ENCODE assay signal across 1 cellular context in genomic region chr19:36113895-36114762, GRCh38.
TF ChIP-seq lines count a peak whose summit lies in the region.

No MANE protein-coding gene starts in this region.

TF ChIP-seq in HEK293, 187 proteins besides CTCF, POLR2A, EP300 and RAD21 (continued from another document and continues in another):
- TF ChIP-seq, protein P1, sequence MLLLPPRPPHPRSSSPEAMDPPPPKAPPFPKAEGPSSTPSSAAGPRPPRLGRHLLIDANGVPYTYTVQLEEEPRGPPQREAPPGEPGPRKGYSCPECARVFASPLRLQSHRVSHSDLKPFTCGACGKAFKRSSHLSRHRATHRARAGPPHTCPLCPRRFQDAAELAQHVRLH (tag by site-specific recombination; IDR thresholded peaks at IDR 0.05) = no peak
- TF ChIP-seq ZNF133 (tag by site-specific recombination; IDR thresholded peaks at IDR 0.05) (no peak), ZSCAN5A (tag by site-specific recombination; IDR thresholded peaks at IDR 0.05) (peak; percentile 78; the same call in 1 of the 2 replicates), ZNF416 (tag by site-specific recombination; IDR thresholded peaks at IDR 0.05) (no peak), ZFP37 (tag by site-specific recombination; IDR thresholded peaks at IDR 0.05) (peak; percentile 88; the same call in 1 of the 2 replicates), ZNF23 (tag by site-specific recombination; IDR thresholded peaks at IDR 0.05; ENCODE audit: borderline replicate concordance) (peak; percentile 42; the same call in 1 of the 2 replicates), ZNF658 (tag by site-specific recombination; IDR thresholded peaks at IDR 0.05) (no peak; the same call in 1 of the 2 replicates), ZNF354C (tag by site-specific recombination; IDR thresholded peaks at IDR 0.05; ENCODE audit: borderline replicate concordance, low read depth) (no peak), FEZF1 (tag by site-specific recombination; IDR thresholded peaks at IDR 0.05) (no peak), ZNF175 (tag by site-specific recombination; IDR thresholded peaks at IDR 0.05) (no peak), PRDM2 (tag by site-specific recombination; IDR thresholded peaks at IDR 0.05; ENCODE audit: borderline replicate concordance) (peak; percentile 86; the same call in 1 of the 2 replicates), TRIM28 (IDR thresholded peaks at IDR 0.05; ENCODE audit: borderline replicate concordance, low read length) (no peak), ZNF548 (tag by site-specific recombination; IDR thresholded peaks at IDR 0.05) (no peak; the same call in 1 of the 2 replicates), ZNF184 (tag by site-specific recombination; IDR thresholded peaks at IDR 0.05) (no peak), ZNF747 (tag by site-specific recombination; IDR thresholded peaks at IDR 0.05) (no peak), GFI1B (tag by site-specific recombination; IDR thresholded peaks at IDR 0.05) (peak; percentile 41; the same call in 1 of the 2 replicates), ZNF561 (tag by site-specific recombination; IDR thresholded peaks at IDR 0.05; ENCODE audit: borderline replicate concordance) (no peak), ZNF777 (tag by site-specific recombination; IDR thresholded peaks at IDR 0.05; ENCODE audit: borderline replicate concordance) (peak; percentile 93), ZNF677 (tag by site-specific recombination; IDR thresholded peaks at IDR 0.05) (no peak), ZNF19 (tag by site-specific recombination; IDR thresholded peaks at IDR 0.05; ENCODE audit: low read depth) (no peak), ZNF366 (tag by site-specific recombination; conservative IDR thresholded peaks at IDR 0.05) (0 out of 2 replicates have a peak, but pooled peaks have one; percentile 62)
- TF ChIP-seq, protein P2, sequence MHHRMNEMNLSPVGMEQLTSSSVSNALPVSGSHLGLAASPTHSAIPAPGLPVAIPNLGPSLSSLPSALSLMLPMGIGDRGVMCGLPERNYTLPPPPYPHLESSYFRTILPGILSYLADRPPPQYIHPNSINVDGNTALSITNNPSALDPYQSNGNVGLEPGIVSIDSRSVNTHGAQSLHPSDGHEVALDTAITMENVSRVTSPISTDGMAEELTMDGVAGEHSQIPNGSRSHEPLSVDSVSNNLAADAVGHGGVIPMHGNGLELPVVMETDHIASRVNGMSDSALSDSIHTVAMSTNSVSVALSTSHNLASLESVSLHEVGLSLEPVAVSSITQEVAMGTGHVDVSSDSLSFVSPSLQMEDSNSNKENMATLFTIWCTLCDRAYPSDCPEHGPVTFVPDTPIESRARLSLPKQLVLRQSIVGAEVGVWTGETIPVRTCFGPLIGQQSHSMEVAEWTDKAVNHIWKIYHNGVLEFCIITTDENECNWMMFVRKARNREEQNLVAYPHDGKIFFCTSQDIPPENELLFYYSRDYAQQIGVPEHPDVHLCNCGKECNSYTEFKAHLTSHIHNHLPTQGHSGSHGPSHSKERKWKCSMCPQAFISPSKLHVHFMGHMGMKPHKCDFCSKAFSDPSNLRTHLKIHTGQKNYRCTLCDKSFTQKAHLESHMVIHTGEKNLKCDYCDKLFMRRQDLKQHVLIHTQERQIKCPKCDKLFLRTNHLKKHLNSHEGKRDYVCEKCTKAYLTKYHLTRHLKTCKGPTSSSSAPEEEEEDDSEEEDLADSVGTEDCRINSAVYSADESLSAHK (tag by site-specific recombination; IDR thresholded peaks at IDR 0.05) = no peak
- TF ChIP-seq, protein P3, sequence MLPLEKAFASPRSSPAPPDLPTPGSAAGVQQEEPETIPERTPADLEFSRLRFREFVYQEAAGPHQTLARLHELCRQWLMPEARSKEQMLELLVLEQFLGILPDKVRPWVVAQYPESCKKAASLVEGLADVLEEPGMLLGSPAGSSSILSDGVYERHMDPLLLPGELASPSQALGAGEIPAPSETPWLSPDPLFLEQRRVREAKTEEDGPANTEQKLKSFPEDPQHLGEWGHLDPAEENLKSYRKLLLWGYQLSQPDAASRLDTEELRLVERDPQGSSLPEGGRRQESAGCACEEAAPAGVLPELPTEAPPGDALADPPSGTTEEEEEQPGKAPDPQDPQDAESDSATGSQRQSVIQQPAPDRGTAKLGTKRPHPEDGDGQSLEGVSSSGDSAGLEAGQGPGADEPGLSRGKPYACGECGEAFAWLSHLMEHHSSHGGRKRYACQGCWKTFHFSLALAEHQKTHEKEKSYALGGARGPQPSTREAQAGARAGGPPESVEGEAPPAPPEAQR (tag by site-specific recombination; IDR thresholded peaks at IDR 0.05) = no peak
- TF ChIP-seq, protein P4, sequence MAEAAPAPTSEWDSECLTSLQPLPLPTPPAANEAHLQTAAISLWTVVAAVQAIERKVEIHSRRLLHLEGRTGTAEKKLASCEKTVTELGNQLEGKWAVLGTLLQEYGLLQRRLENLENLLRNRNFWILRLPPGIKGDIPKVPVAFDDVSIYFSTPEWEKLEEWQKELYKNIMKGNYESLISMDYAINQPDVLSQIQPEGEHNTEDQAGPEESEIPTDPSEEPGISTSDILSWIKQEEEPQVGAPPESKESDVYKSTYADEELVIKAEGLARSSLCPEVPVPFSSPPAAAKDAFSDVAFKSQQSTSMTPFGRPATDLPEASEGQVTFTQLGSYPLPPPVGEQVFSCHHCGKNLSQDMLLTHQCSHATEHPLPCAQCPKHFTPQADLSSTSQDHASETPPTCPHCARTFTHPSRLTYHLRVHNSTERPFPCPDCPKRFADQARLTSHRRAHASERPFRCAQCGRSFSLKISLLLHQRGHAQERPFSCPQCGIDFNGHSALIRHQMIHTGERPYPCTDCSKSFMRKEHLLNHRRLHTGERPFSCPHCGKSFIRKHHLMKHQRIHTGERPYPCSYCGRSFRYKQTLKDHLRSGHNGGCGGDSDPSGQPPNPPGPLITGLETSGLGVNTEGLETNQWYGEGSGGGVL (tag by site-specific recombination; IDR thresholded peaks at IDR 0.05) = peak; percentile 88
- TF ChIP-seq, protein P5, sequence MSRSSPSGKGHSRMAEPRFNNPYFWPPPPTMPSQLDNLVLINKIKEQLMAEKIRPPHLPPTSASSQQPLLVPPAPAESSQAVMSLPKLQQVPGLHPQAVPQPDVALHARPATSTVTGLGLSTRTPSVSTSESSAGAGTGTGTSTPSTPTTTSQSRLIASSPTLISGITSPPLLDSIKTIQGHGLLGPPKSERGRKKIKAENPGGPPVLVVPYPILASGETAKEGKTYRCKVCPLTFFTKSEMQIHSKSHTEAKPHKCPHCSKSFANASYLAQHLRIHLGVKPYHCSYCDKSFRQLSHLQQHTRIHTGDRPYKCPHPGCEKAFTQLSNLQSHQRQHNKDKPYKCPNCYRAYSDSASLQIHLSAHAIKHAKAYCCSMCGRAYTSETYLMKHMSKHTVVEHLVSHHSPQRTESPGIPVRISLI (tag by site-specific recombination; IDR thresholded peaks at IDR 0.05) = no peak
- TF ChIP-seq, protein P6, sequence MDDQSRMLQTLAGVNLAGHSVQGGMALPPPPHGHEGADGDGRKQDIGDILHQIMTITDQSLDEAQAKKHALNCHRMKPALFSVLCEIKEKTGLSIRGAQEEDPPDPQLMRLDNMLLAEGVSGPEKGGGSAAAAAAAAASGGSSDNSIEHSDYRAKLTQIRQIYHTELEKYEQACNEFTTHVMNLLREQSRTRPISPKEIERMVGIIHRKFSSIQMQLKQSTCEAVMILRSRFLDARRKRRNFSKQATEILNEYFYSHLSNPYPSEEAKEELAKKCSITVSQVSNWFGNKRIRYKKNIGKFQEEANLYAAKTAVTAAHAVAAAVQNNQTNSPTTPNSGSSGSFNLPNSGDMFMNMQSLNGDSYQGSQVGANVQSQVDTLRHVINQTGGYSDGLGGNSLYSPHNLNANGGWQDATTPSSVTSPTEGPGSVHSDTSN (CRISPR knock-in tag; IDR thresholded peaks at IDR 0.05) = no peak
- TF ChIP-seq, protein P7, sequence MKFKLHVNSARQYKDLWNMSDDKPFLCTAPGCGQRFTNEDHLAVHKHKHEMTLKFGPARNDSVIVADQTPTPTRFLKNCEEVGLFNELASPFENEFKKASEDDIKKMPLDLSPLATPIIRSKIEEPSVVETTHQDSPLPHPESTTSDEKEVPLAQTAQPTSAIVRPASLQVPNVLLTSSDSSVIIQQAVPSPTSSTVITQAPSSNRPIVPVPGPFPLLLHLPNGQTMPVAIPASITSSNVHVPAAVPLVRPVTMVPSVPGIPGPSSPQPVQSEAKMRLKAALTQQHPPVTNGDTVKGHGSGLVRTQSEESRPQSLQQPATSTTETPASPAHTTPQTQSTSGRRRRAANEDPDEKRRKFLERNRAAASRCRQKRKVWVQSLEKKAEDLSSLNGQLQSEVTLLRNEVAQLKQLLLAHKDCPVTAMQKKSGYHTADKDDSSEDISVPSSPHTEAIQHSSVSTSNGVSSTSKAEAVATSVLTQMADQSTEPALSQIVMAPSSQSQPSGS (tag by site-specific recombination; IDR thresholded peaks at IDR 0.05; ENCODE audit: low read depth) = no peak
- TF ChIP-seq, protein P8, sequence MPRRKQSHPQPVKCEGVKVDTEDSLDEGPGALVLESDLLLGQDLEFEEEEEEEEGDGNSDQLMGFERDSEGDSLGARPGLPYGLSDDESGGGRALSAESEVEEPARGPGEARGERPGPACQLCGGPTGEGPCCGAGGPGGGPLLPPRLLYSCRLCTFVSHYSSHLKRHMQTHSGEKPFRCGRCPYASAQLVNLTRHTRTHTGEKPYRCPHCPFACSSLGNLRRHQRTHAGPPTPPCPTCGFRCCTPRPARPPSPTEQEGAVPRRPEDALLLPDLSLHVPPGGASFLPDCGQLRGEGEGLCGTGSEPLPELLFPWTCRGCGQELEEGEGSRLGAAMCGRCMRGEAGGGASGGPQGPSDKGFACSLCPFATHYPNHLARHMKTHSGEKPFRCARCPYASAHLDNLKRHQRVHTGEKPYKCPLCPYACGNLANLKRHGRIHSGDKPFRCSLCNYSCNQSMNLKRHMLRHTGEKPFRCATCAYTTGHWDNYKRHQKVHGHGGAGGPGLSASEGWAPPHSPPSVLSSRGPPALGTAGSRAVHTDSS (tag by site-specific recombination; IDR thresholded peaks at IDR 0.05) = no peak
- TF ChIP-seq, protein P9, sequence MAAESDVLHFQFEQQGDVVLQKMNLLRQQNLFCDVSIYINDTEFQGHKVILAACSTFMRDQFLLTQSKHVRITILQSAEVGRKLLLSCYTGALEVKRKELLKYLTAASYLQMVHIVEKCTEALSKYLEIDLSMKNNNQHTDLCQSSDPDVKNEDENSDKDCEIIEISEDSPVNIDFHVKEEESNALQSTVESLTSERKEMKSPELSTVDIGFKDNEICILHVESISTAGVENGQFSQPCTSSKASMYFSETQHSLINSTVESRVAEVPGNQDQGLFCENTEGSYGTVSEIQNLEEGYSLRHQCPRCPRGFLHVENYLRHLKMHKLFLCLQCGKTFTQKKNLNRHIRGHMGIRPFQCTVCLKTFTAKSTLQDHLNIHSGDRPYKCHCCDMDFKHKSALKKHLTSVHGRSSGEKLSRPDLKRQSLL (tag by site-specific recombination; IDR thresholded peaks at IDR 0.05) = no peak
- TF ChIP-seq, protein P10, sequence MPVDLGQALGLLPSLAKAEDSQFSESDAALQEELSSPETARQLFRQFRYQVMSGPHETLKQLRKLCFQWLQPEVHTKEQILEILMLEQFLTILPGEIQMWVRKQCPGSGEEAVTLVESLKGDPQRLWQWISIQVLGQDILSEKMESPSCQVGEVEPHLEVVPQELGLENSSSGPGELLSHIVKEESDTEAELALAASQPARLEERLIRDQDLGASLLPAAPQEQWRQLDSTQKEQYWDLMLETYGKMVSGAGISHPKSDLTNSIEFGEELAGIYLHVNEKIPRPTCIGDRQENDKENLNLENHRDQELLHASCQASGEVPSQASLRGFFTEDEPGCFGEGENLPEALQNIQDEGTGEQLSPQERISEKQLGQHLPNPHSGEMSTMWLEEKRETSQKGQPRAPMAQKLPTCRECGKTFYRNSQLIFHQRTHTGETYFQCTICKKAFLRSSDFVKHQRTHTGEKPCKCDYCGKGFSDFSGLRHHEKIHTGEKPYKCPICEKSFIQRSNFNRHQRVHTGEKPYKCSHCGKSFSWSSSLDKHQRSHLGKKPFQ (tag by site-specific recombination; IDR thresholded peaks at IDR 0.05) = peak; percentile 44; the same call in 1 of the 2 replicates
